Comparison of ENCODE assay signal across 1 cellular context in genomic region chr2:133844214-133844892, GRCh38.
TF ChIP-seq lines count a peak whose summit lies in the region.

No MANE protein-coding gene starts in this region.

TF ChIP-seq in GM23338, 12 proteins besides CTCF, POLR2A, EP300 and RAD21 (continued from another document):
- no peak for TF ChIP-seq EZH2phosphoT487 (IDR thresholded peaks at IDR 0.05; ENCODE audit: unreplicated experiment)
- TF ChIP-seq CREB1 (CRISPR knock-in tag; IDR thresholded peaks at IDR 0.05; ENCODE audit: low read depth) = no peak
- TF ChIP-seq REST (IDR thresholded peaks at IDR 0.05; ENCODE audit: unreplicated experiment) = no peak
- TF ChIP-seq ZNF331 (CRISPR knock-in tag; IDR thresholded peaks at IDR 0.05; ENCODE audit: low read depth) = no peak
- no peak for TF ChIP-seq EZH2 (IDR thresholded peaks at IDR 0.05; ENCODE audit: low read depth, unreplicated experiment)
- no peak for TF ChIP-seq NANOG (IDR thresholded peaks at IDR 0.05; ENCODE audit: borderline replicate concordance)
- TF ChIP-seq, protein P1, sequence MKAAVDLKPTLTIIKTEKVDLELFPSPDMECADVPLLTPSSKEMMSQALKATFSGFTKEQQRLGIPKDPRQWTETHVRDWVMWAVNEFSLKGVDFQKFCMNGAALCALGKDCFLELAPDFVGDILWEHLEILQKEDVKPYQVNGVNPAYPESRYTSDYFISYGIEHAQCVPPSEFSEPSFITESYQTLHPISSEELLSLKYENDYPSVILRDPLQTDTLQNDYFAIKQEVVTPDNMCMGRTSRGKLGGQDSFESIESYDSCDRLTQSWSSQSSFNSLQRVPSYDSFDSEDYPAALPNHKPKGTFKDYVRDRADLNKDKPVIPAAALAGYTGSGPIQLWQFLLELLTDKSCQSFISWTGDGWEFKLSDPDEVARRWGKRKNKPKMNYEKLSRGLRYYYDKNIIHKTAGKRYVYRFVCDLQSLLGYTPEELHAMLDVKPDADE (IDR thresholded peaks at IDR 0.05) = no peak
- no peak for TF ChIP-seq POLR2AphosphoS5 (IDR thresholded peaks at IDR 0.05; ENCODE audit: low read depth)
- no peak for TF ChIP-seq STAT1 (IDR thresholded peaks at IDR 0.05; ENCODE audit: unreplicated experiment)
- no peak for TF ChIP-seq JUNB (IDR thresholded peaks at IDR 0.05; ENCODE audit: unreplicated experiment)
